In the genomic region with DNA sequence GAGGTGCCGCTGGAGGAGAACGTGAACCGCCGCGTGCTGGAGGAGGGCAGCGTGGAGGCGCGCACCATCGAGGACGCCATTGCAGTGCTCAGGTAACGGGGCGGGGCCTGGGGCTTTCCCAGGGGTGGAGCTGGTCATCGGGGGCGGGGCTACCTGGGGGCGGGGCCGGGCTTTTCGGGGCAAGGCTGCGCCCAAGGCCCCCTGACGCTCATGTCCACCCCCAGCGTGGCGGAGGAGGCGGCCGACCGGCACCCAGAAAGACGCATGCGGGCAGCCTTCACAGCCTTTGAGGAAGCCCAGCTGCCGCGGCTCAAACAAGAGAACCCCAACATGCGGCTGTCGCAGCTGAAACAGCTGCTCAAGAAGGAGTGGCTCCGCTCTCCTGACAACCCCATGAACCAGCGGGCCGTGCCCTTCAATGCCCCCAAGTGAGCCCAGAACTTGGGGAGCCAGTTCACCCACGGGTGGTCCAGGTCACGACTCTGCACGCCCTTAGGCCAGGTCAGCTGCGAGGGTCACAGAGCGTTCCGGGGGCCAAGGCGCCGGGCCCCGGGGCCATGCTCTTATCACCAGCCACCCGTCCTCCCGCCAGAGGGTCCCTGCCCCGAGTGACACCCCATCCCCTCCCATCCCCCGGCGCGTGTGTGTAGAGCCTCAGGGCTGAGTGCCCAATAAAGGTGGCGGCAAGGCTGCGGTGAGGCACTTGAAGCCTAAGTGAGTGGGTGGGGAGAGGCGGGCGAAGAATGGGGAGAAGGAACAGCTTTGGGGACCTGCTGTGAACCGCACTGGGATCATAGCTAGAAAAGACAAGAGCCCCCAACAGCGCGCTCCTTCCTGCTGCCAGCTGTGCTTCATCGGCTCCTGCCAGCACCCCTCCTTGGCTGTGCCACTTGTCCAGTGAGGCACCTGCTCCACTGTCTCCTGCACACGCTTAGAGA, we compare ENCODE assay signal across 1 cellular context.
TF ChIP-seq lines count a peak whose summit lies in the region.

No MANE protein-coding gene starts in this region.

TF ChIP-seq in K562, 482 proteins besides CTCF, POLR2A, EP300 and RAD21 (continued from another document):
- TF ChIP-seq UBTF (IDR thresholded peaks at IDR 0.05; ENCODE audit: borderline replicate concordance in 1 of 2, low read depth in 2 of 2, low read length in 2 of 2), result 0 out of 4 replicates have a peak, but pooled peaks of 1 of the 2 experiments have one; percentile 15
- TF ChIP-seq, protein P1, sequence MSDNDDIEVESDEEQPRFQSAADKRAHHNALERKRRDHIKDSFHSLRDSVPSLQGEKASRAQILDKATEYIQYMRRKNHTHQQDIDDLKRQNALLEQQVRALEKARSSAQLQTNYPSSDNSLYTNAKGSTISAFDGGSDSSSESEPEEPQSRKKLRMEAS (CRISPR knock-in tag; IDR thresholded peaks at IDR 0.05), result no peak
- TF ChIP-seq MTA1 (IDR thresholded peaks at IDR 0.05; ENCODE audit: borderline replicate concordance), result no peak
- TF ChIP-seq ZC3H4 (CRISPR knock-in tag; IDR thresholded peaks at IDR 0.05; ENCODE audit: borderline replicate concordance), result peak; percentile 31; the same call in 1 of the 2 replicates
- TF ChIP-seq CCNT2 (IDR thresholded peaks at IDR 0.05; ENCODE audit: borderline replicate concordance, extremely low read depth, insufficient read length, low read depth, low read length), result no peak
- TF ChIP-seq ZFP36 (IDR thresholded peaks at IDR 0.05; ENCODE audit: low read depth, low read length, partially characterized antibody), result peak; percentile 7
- peak; percentile 44 for TF ChIP-seq TAF1 (IDR thresholded peaks at IDR 0.05; ENCODE audit: control insufficient read depth, extremely low read depth, insufficient read depth, low read length, severe bottlenecking)
- peak; percentile 58 to 91 (median 86) for TF ChIP-seq YY1 (IDR thresholded peaks at IDR 0.05; ENCODE audit: borderline replicate concordance in 1 of 3, control insufficient read depth in 1 of 3, extremely low read depth in 1 of 3, insufficient read depth in 3 of 3, insufficient read length in 1 of 3, insufficient replicate concordance in 2 of 3, low read depth in 1 of 3, low read length in 2 of 3)
